8 cellular contexts compared by ENCODE assay signal in the genomic region with DNA sequence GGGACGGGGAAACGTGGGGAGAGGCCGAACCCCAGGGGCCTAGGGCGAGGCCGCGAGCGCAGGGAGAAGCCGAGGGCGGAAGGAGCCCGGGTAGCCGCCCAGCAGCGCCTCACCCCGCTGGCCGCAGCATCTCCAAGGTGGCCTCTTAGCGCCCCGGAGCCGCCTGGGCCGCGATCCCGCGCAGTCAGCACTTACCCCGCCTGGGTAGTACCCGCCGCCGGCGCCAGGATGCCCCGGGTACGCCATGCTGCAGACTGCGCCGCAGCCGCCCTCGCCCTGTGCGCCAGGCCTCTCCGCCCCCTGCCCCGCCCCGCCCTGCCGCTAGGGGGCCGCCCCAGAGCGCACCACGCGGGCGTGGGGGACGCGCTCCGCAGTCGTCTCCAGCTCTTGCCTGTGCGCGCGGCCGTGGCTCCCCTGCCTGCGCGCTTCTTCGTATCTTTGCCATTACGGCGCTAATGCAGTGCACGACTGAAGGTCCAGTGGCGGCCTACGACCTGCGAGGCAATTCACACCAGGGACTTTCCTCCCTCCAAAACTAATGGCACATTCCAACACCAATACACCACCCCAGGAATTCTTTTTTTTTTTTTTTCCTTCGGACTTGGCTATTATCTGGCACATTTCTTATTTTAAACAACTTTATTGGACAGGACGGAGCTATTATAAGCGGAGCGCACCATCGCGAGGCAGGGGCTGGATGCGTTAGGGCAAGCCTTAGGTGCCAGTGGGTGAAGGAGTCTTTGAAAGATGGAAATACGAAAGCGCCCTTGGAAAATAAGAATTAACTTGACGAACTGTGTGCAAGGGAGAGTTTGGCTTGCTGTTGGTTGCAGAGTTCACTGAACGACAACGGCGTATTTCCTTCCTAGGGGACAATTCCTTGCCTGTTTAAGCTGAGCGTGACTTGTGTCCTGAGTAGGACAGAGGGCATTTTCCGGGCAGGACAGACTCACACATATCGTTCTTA. TPM values are rescaled to one million over a fixed set of nuclear protein-coding genes. Genes with fewer than 3 reads are reported as not detected.
DNase-seq lines count a peak whose midpoint lies in the region; ATAC-seq and TF ChIP-seq lines count a peak whose summit lies in the region.

A gene with protein sequence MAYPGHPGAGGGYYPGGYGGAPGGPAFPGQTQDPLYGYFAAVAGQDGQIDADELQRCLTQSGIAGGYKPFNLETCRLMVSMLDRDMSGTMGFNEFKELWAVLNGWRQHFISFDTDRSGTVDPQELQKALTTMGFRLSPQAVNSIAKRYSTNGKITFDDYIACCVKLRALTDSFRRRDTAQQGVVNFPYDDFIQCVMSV (minus strand): TSS at position 258 of the 967 bp plus-strand sequence. CDS start 12 bp downstream, at position 246.

- no peaks in the 10 kb centered on the region for H3K9me2 ChIP-seq in OCI-LY7 (ENCODE audit: insufficient read depth, low read length)

- peak; percentile 70 for ATAC-seq in GM21515 (IDR thresholded peaks at IDR 0.05; ENCODE audit: unreplicated experiment)

- H3K4me1 ChIP-seq in HUES64 (ENCODE audit: insufficient read depth, low read length) (peaks cover 36% of the 10 kb centered on the region), OCI-LY7 (ENCODE audit: insufficient read depth, low read length, poor library complexity, severe bottlenecking) (peaks cover 20% of the 10 kb centered on the region), muscle layer of colon (ENCODE audit: insufficient read depth, low read length) (peaks cover 13% of the 10 kb centered on the region)

- H3K9me3 ChIP-seq in HUES64 (ENCODE audit: insufficient read depth, low read depth, low read length) (no peaks in the 10 kb centered on the region), OCI-LY7 (ENCODE audit: low read length) (no peaks in the 10 kb centered on the region), muscle layer of colon (ENCODE audit: low read length) (no peaks in the 10 kb centered on the region)

- intact Hi-C loops in OCI-LY7 (cut with micrococcal nuclease; ENCODE audit: unreplicated experiment): loop anchor here (2.0 to 10.0 kb wide), 4 partner anchors 288 to 1063 kb away; a partner anchor contains a TSS

- POLR2A ChIA-PET in OCI-LY7 (lab: Charles Lee): interaction anchor here (0.9 to 1.4 kb wide), 5 partner anchors 10 to 1065 kb away, joined by 3 to 4 read pairs (median 3); no protein-coding TSS in a partner anchor

- WGBS in HUES64: 2% methylated on average over 75 of the region's 75 CpGs

- H3K9ac ChIP-seq in HUES64 (ENCODE audit: low read depth, low read length) (peak within 1 kb of the TSS; percentile 96), muscle layer of colon (ENCODE audit: low read length) (peak within 1 kb of the TSS; percentile 66)

- H4K20me1 ChIP-seq in OCI-LY7 (ENCODE audit: insufficient read depth, low read length): peaks cover 3% of the 10 kb centered on the region; the same call in 1 of the 2 replicates

- peak within 1 kb of the TSS; percentile 98 for H2AFZ ChIP-seq in OCI-LY7 (ENCODE audit: low read length)

- CTCF ChIA-PET in OCI-LY7 (lab: Charles Lee; ENCODE audit: unreplicated experiment): interaction anchor here (0.5 kb wide), 1 partner anchor 1068 kb away, joined by 3 read pairs; a partner anchor contains a TSS

- no peaks in the 10 kb centered on the region for H3K27me3 ChIP-seq in HUES64 (ENCODE audit: insufficient read depth, low read length)
- H3K27me3 ChIP-seq in muscle layer of colon (ENCODE audit: control insufficient read depth in 1 of 2, insufficient read depth in 2 of 2, low read length in 2 of 2): no peaks in the 10 kb centered on the region

- peak; percentile 72 for TF ChIP-seq CTCF in OCI-LY7 (conservative IDR thresholded peaks at IDR 0.05; ENCODE audit: low read length)

- DNase-seq in DMS153 treated with DMSO at 0.1 percent for 48 hours (lab: John Stamatoyannopoulos, UW; ENCODE audit: unreplicated experiment) (peak; percentile 69), OCI-LY7 (ENCODE audit: low spot score) (peak; percentile 87), activated T-cell treated with anti-CD3 and anti-CD28 coated beads for 48 hours (ENCODE audit: low read depth) (peak; percentile 91), erythroblast (lab: John Stamatoyannopoulos, UW) (peak; percentile 94 to 96)
- DNase-seq in stimulated activated CD8-positive, alpha-beta memory T cell treated with anti-CD3 and anti-CD28 coated beads, Interleukin-7, amount 100 ng/mL, for 24 hours (ENCODE audit: low read depth): peak; percentile 75

- peaks cover 20% of the 10 kb centered on the region for H3K36me3 ChIP-seq in HUES64 (ENCODE audit: insufficient read depth, low read length)
- peaks cover 27% of the 10 kb centered on the region for H3K36me3 ChIP-seq in OCI-LY7 (ENCODE audit: insufficient read depth, low read length)
- peaks cover 16% of the 10 kb centered on the region for H3K36me3 ChIP-seq in muscle layer of colon (ENCODE audit: insufficient read depth, low read length)

- H3K27ac ChIP-seq in HUES64 (ENCODE audit: low read depth, low read length) (peak within 1 kb of the TSS; percentile 83), OCI-LY7 (ENCODE audit: low read depth, low read length, poor library complexity, severe bottlenecking) (peak within 1 kb of the TSS; percentile 63), muscle layer of colon (ENCODE audit: low read depth, low read length) (peak within 1 kb of the TSS; percentile 75)

- no TSS peak for BruUV-seq in OCI-LY7 (replicated peaks; lab: Mats Ljungman, UMichigan)

- H3K4me3 ChIP-seq in HUES64 (ENCODE audit: low read length) (peak within 1 kb of the TSS; percentile 68), OCI-LY7 (ENCODE audit: low read depth, low read length, poor library complexity, severe bottlenecking) (peak within 1 kb of the TSS; percentile 82), muscle layer of colon (ENCODE audit: low read depth in 1 of 2, low read length in 2 of 2) (peak within 1 kb of the TSS; percentile 87 to 92)

- peak; percentile 75 for TF ChIP-seq POLR2A in erythroblast (IDR thresholded peaks at IDR 0.05; ENCODE audit: low read length)

- H3K79me2 ChIP-seq in OCI-LY7 (ENCODE audit: insufficient read depth, low read depth, low read length): peaks cover 30% of the 10 kb centered on the region; the same call in 1 of the 2 replicates

- peak within 1 kb of the TSS; percentile 81 for H3K4me2 ChIP-seq in OCI-LY7 (ENCODE audit: low read length)

RNA-seq across cellular contexts. Expression of the gene that starts here (rescaled TPM):
- polyA plus RNA-seq in HUES64 (2013, experiment 1 of 2): 114 TPM
- polyA plus RNA-seq in HUES64 (2013, experiment 2 of 2): 134 TPM
- total RNA-seq in OCI-LY7 (2014; rRNA removed; shearing (Covaris generic)): 61.7 and 73.9 TPM in 2 replicates
- 140 and 152 TPM in 2 replicates for total RNA-seq in OCI-LY7 (2022)

Comparison
In these comparisons a context has a peak if more than half of its experiments do, and no peak if none do; other contexts are left out.
1. Peak in every context shown above with its lines: DNase-seq, ATAC-seq, H3K4me3 ChIP-seq and H3K27ac ChIP-seq.